Comparison of ENCODE assay signal across 41 cellular contexts in genomic region chr6:33800248-33800647, GRCh38. TPM values are rescaled to one million over a fixed set of nuclear protein-coding genes. Genes with fewer than 3 reads are reported as not detected.
"Had no signal": no experiment of that assay in that cellular context is flagged by ENCODE, and none has a peak within 500 bp of the region (broad histone marks: within the 10 kb centered on the region; RNA-seq: fewer than 3 reads in every experiment).

No MANE protein-coding gene starts in this region.

- H3K36me3 Mint-ChIP-seq: activated CD8-positive, alpha-beta memory T cell treated with anti-CD3 and anti-CD28 coated beads, Interleukin-2, amount 10 ng/mL, durations not matched to agents 7 days and 5 days; activated naive CD4-positive, alpha-beta T cell treated with anti-CD3 and anti-CD28 coated beads, Interleukin-2, amount 10 ng/mL, durations not matched to agents 7 days and 5 days; activated naive CD4-positive, alpha-beta T cell treated with anti-CD3 and anti-CD28 coated beads, Interleukin-2, amount 50 U/mL, for 24 hours; activated naive CD8-positive, alpha-beta T cell; activated naive CD8-positive, alpha-beta T cell treated with anti-CD3 and anti-CD28 coated beads, Interleukin-2, amount 10 ng/mL, durations not matched to agents 7 days and 5 days; brain; WTC11 had no signal

- H3K27ac ChIP-seq: adrenal gland, ascending aorta, cardiac muscle cell, WERI-Rb-1 had no signal

- H3K36me3 ChIP-seq: adrenal gland, ascending aorta, cardiac muscle cell, WERI-Rb-1 had no signal

- H3K4me3 ChIP-seq: adrenal gland, ascending aorta, cardiac muscle cell had no signal

- H3K4me1 ChIP-seq: adrenal gland, ascending aorta had no signal

- DNase-seq: activated CD4-positive, alpha-beta memory T cell treated with anti-CD3 and anti-CD28 coated beads, Interleukin-2, amount 10 ng/mL, durations not matched to agents 7 days and 5 days; activated CD4-positive, alpha-beta T cell treated with anti-CD3 and anti-CD28 coated beads for 1 hour; activated CD4-positive, alpha-beta T cell treated with anti-CD3 and anti-CD28 coated beads for 36 hours; activated CD4-positive, alpha-beta T cell treated with anti-CD3 and anti-CD28 coated beads for 48 hours; activated CD4-positive, alpha-beta T cell treated with anti-CD3 and anti-CD28 coated beads, Interleukin-2, amount 10 ng/mL, durations not matched to agents 7 days and 5 days; activated CD4-positive, alpha-beta T cell treated with anti-CD3 and anti-CD28 coated beads, Interleukin-2, amount 50 U/mL, for 48 hours; activated CD4-positive, CD25-positive, alpha-beta regulatory T cell; activated CD8-positive, alpha-beta memory T cell treated with anti-CD3 and anti-CD28 coated beads for 24 hours; activated CD8-positive, alpha-beta memory T cell treated with anti-CD3 and anti-CD28 coated beads, Interleukin-2, amount 10 ng/mL, durations not matched to agents 7 days and 5 days; activated CD8-positive, alpha-beta memory T cell treated with anti-CD3 and anti-CD28 coated beads, Interleukin-2, amount 50 U/mL, for 48 hours; activated CD8-positive, alpha-beta T cell treated with anti-CD3 and anti-CD28 coated beads, Interleukin-2, amount 10 ng/mL, durations not matched to agents 7 days and 5 days; activated effector memory CD4-positive, alpha-beta T cell treated with Interleukin-2 at 50 U/mL for 16 hours; activated gamma-delta T cell; activated naive CD4-positive, alpha-beta T cell treated with anti-CD3 and anti-CD28 coated beads, Interleukin-2, amount 10 ng/mL, durations not matched to agents 7 days and 5 days; activated naive CD4-positive, alpha-beta T cell treated with Interleukin-2 at 50 U/mL for 16 hours; activated naive CD8-positive, alpha-beta T cell treated with anti-CD3 and anti-CD28 coated beads, Interleukin-2, amount 10 ng/mL, durations not matched to agents 7 days and 5 days; activated naive CD8-positive, alpha-beta T cell treated with anti-CD3 and anti-CD28 coated beads, Interleukin-2, amount 50 U/mL, for 24 hours; activated T-cell treated with anti-CD3 and anti-CD28 coated beads, Interleukin-2, amount 50 U/mL, for 24 hours; activated T-cell treated with anti-CD3 and anti-CD28 coated beads, Interleukin-2, amount 50 U/mL, for 48 hours; adrenal gland; amniotic stem cell; anterior cingulate cortex; caudate nucleus; cerebellar nuclear complex; T-helper 1 cell; T-helper 2 cell; T-helper 9 cell; WERI-Rb-1 had no signal

- H3K27ac Mint-ChIP-seq: activated CD4-positive, alpha-beta memory T cell treated with anti-CD3 and anti-CD28 coated beads, Interleukin-2, amount 10 ng/mL, durations not matched to agents 7 days and 5 days; activated CD4-positive, alpha-beta T cell treated with anti-CD3 and anti-CD28 coated beads for 36 hours; activated CD4-positive, alpha-beta T cell treated with anti-CD3 and anti-CD28 coated beads, Interleukin-2, amount 10 ng/mL, durations not matched to agents 7 days and 5 days; activated CD8-positive, alpha-beta memory T cell treated with anti-CD3 and anti-CD28 coated beads, Interleukin-2, amount 10 ng/mL, durations not matched to agents 7 days and 5 days; activated CD8-positive, alpha-beta T cell treated with anti-CD3 and anti-CD28 coated beads, Interleukin-2, amount 10 ng/mL, durations not matched to agents 7 days and 5 days; activated naive CD4-positive, alpha-beta T cell treated with anti-CD3 and anti-CD28 coated beads, Interleukin-2, amount 10 ng/mL, durations not matched to agents 7 days and 5 days; activated naive CD4-positive, alpha-beta T cell treated with anti-CD3 and anti-CD28 coated beads, Interleukin-2, amount 50 U/mL, for 24 hours; activated naive CD8-positive, alpha-beta T cell; activated naive CD8-positive, alpha-beta T cell treated with anti-CD3 and anti-CD28 coated beads, Interleukin-2, amount 10 ng/mL, durations not matched to agents 7 days and 5 days; activated naive CD8-positive, alpha-beta T cell treated with anti-CD3 and anti-CD28 coated beads, Interleukin-2, amount 50 U/mL, for 24 hours; activated T-cell treated with anti-CD3 and anti-CD28 coated beads, Interleukin-2, amount 50 U/mL, for 24 hours; activated T-helper 2 cell treated with anti-CD3 and anti-CD28 coated beads, Interferon-gamma antibody, Interleukin-2, Interleukin-4, amounts not matched to agents 10 μg/mL and 5 μg/mL and 100 μg/mL, durations not matched to agents 14 hours and 24 hours and 36 hours; T-helper 1 cell treated with Interleukin-12 subunit alpha and Interleukin-12 subunit beta and Interleukin-4 antibody, amounts not matched to agents 30 μg/mL and 1 μg/mL, for 36 hours; T-helper 2 cell treated with Interferon-gamma antibody and Interleukin-4, amounts not matched to agents 5 μg/mL and 100 μg/mL, for 36 hours; WTC11 had no signal

- FAIRE-seq: TTC549 had no signal

- H3K27me3 Mint-ChIP-seq: activated naive CD4-positive, alpha-beta T cell treated with anti-CD3 and anti-CD28 coated beads, Interleukin-2, amount 50 U/mL, for 24 hours; activated T-cell treated with anti-CD3 and anti-CD28 coated beads, Interleukin-2, amount 50 U/mL, for 24 hours had no signal

- H3K27me3 ChIP-seq: ascending aorta, cardiac muscle cell had no signal

- H3K4me1 Mint-ChIP-seq: activated CD4-positive, alpha-beta T cell treated with anti-CD3 and anti-CD28 coated beads for 36 hours; activated naive CD4-positive, alpha-beta T cell treated with anti-CD3 and anti-CD28 coated beads, Interleukin-2, amount 10 ng/mL, durations not matched to agents 7 days and 5 days; activated naive CD4-positive, alpha-beta T cell treated with anti-CD3 and anti-CD28 coated beads, Interleukin-2, amount 50 U/mL, for 24 hours; central memory CD8-positive, alpha-beta T cell had no signal

- ATAC-seq: activated CD4-positive, alpha-beta T cell treated with anti-CD3 and anti-CD28 coated beads for 36 hours; activated CD4-positive, CD25-positive, alpha-beta regulatory T cell treated with anti-CD3 and anti-CD28 coated beads, Interleukin-2, amount 50 U/mL, for 24 hours; activated CD8-positive, alpha-beta memory T cell treated with anti-CD3 and anti-CD28 coated beads, Interleukin-2, amount 10 ng/mL, durations not matched to agents 7 days and 5 days; activated CD8-positive, alpha-beta T cell treated with anti-CD3 and anti-CD28 coated beads, Interleukin-2, amount 10 ng/mL, durations not matched to agents 7 days and 5 days; activated naive CD8-positive, alpha-beta T cell treated with anti-CD3 and anti-CD28 coated beads, Interleukin-2, amount 50 U/mL, for 24 hours; WTC11 had no signal

- H3K9me3 Mint-ChIP-seq: activated CD4-positive, alpha-beta memory T cell treated with anti-CD3 and anti-CD28 coated beads, Interleukin-2, amount 10 ng/mL, durations not matched to agents 7 days and 5 days; activated CD4-positive, alpha-beta T cell treated with anti-CD3 and anti-CD28 coated beads, Interleukin-2, amount 10 ng/mL, durations not matched to agents 7 days and 5 days; activated naive CD4-positive, alpha-beta T cell treated with anti-CD3 and anti-CD28 coated beads, Interleukin-2, amount 10 ng/mL, durations not matched to agents 7 days and 5 days; activated naive CD4-positive, alpha-beta T cell treated with anti-CD3 and anti-CD28 coated beads, Interleukin-2, amount 50 U/mL, for 24 hours; activated naive CD8-positive, alpha-beta T cell treated with anti-CD3 and anti-CD28 coated beads, Interleukin-2, amount 10 ng/mL, durations not matched to agents 7 days and 5 days; activated naive CD8-positive, alpha-beta T cell treated with anti-CD3 and anti-CD28 coated beads, Interleukin-2, amount 50 U/mL, for 24 hours; activated T-cell treated with anti-CD3 and anti-CD28 coated beads, Interleukin-2, amount 50 U/mL, for 24 hours; activated T-helper 2 cell treated with anti-CD3 and anti-CD28 coated beads, Interferon-gamma antibody, Interleukin-2, Interleukin-4, amounts not matched to agents 10 μg/mL and 5 μg/mL and 100 μg/mL, durations not matched to agents 14 hours and 24 hours and 36 hours; central memory CD8-positive, alpha-beta T cell; T-helper 1 cell treated with Interleukin-12 subunit alpha and Interleukin-12 subunit beta and Interleukin-4 antibody, amounts not matched to agents 30 μg/mL and 1 μg/mL, for 36 hours; T-helper 2 cell treated with Interferon-gamma antibody and Interleukin-4, amounts not matched to agents 5 μg/mL and 100 μg/mL, for 36 hours; WTC11 had no signal

- H3K9me3 ChIP-seq: adrenal gland, ascending aorta had no signal

- H3K4me3 Mint-ChIP-seq: activated CD4-positive, alpha-beta memory T cell treated with anti-CD3 and anti-CD28 coated beads, Interleukin-2, amount 10 ng/mL, durations not matched to agents 7 days and 5 days; activated CD4-positive, alpha-beta T cell treated with anti-CD3 and anti-CD28 coated beads for 36 hours; activated CD4-positive, alpha-beta T cell treated with anti-CD3 and anti-CD28 coated beads, Interleukin-2, amount 10 ng/mL, durations not matched to agents 7 days and 5 days; activated CD8-positive, alpha-beta memory T cell treated with anti-CD3 and anti-CD28 coated beads, Interleukin-2, amount 10 ng/mL, durations not matched to agents 7 days and 5 days; activated CD8-positive, alpha-beta T cell treated with anti-CD3 and anti-CD28 coated beads, Interleukin-2, amount 10 ng/mL, durations not matched to agents 7 days and 5 days; activated naive CD4-positive, alpha-beta T cell treated with anti-CD3 and anti-CD28 coated beads, Interleukin-2, amount 10 ng/mL, durations not matched to agents 7 days and 5 days; activated naive CD4-positive, alpha-beta T cell treated with anti-CD3 and anti-CD28 coated beads, Interleukin-2, amount 50 U/mL, for 24 hours; activated naive CD8-positive, alpha-beta T cell; activated naive CD8-positive, alpha-beta T cell treated with anti-CD3 and anti-CD28 coated beads, Interleukin-2, amount 10 ng/mL, durations not matched to agents 7 days and 5 days; activated naive CD8-positive, alpha-beta T cell treated with anti-CD3 and anti-CD28 coated beads, Interleukin-2, amount 50 U/mL, for 24 hours; activated T-cell treated with anti-CD3 and anti-CD28 coated beads, Interleukin-2, amount 50 U/mL, for 24 hours; brain; central memory CD8-positive, alpha-beta T cell; T-helper 1 cell treated with Interleukin-12 subunit alpha and Interleukin-12 subunit beta and Interleukin-4 antibody, amounts not matched to agents 30 μg/mL and 1 μg/mL, for 36 hours; T-helper 2 cell treated with Interferon-gamma antibody and Interleukin-4, amounts not matched to agents 5 μg/mL and 100 μg/mL, for 36 hours; WTC11 had no signal

RNA-seq across cellular contexts. Expression of gene MLN, which starts 3.6 kb away (rescaled TPM):
- total RNA-seq: activated CD4-positive, alpha-beta memory T cell treated with anti-CD3 and anti-CD28 coated beads, Interleukin-2, amount 10 ng/mL, durations not matched to agents 7 days and 5 days; activated CD4-positive, alpha-beta T cell treated with anti-CD3 and anti-CD28 coated beads for 36 hours; activated CD4-positive, alpha-beta T cell treated with anti-CD3 and anti-CD28 coated beads, Interleukin-2, amount 10 ng/mL, durations not matched to agents 7 days and 5 days; activated CD8-positive, alpha-beta memory T cell treated with anti-CD3 and anti-CD28 coated beads, Interleukin-2, amount 10 ng/mL, durations not matched to agents 7 days and 5 days; activated CD8-positive, alpha-beta T cell treated with anti-CD3 and anti-CD28 coated beads, Interleukin-2, amount 10 ng/mL, durations not matched to agents 7 days and 5 days; activated naive CD8-positive, alpha-beta T cell treated with anti-CD3 and anti-CD28 coated beads, Interleukin-2, amount 10 ng/mL, durations not matched to agents 7 days and 5 days; activated T-helper 2 cell treated with anti-CD3 and anti-CD28 coated beads, Interferon-gamma antibody, Interleukin-2, Interleukin-4, amounts not matched to agents 10 μg/mL and 5 μg/mL and 100 μg/mL, durations not matched to agents 14 hours and 24 hours and 36 hours; adrenal gland; ascending aorta; bronchial epithelial cell; cardiac muscle cell; WTC11 had no signal
- polyA plus RNA-seq: adrenal gland had no signal

RNA-seq across cellular contexts. Expression of gene IP6K3, which starts 53.5 kb away (rescaled TPM):
- total RNA-seq: activated CD4-positive, alpha-beta memory T cell treated with anti-CD3 and anti-CD28 coated beads, Interleukin-2, amount 10 ng/mL, durations not matched to agents 7 days and 5 days; activated CD4-positive, alpha-beta T cell treated with anti-CD3 and anti-CD28 coated beads for 36 hours; activated CD4-positive, alpha-beta T cell treated with anti-CD3 and anti-CD28 coated beads, Interleukin-2, amount 10 ng/mL, durations not matched to agents 7 days and 5 days; activated CD8-positive, alpha-beta memory T cell treated with anti-CD3 and anti-CD28 coated beads, Interleukin-2, amount 10 ng/mL, durations not matched to agents 7 days and 5 days; activated CD8-positive, alpha-beta T cell treated with anti-CD3 and anti-CD28 coated beads, Interleukin-2, amount 10 ng/mL, durations not matched to agents 7 days and 5 days; activated naive CD8-positive, alpha-beta T cell treated with anti-CD3 and anti-CD28 coated beads, Interleukin-2, amount 10 ng/mL, durations not matched to agents 7 days and 5 days; activated T-helper 2 cell treated with anti-CD3 and anti-CD28 coated beads, Interferon-gamma antibody, Interleukin-2, Interleukin-4, amounts not matched to agents 10 μg/mL and 5 μg/mL and 100 μg/mL, durations not matched to agents 14 hours and 24 hours and 36 hours; ascending aorta had no signal
